In the genomic region with DNA sequence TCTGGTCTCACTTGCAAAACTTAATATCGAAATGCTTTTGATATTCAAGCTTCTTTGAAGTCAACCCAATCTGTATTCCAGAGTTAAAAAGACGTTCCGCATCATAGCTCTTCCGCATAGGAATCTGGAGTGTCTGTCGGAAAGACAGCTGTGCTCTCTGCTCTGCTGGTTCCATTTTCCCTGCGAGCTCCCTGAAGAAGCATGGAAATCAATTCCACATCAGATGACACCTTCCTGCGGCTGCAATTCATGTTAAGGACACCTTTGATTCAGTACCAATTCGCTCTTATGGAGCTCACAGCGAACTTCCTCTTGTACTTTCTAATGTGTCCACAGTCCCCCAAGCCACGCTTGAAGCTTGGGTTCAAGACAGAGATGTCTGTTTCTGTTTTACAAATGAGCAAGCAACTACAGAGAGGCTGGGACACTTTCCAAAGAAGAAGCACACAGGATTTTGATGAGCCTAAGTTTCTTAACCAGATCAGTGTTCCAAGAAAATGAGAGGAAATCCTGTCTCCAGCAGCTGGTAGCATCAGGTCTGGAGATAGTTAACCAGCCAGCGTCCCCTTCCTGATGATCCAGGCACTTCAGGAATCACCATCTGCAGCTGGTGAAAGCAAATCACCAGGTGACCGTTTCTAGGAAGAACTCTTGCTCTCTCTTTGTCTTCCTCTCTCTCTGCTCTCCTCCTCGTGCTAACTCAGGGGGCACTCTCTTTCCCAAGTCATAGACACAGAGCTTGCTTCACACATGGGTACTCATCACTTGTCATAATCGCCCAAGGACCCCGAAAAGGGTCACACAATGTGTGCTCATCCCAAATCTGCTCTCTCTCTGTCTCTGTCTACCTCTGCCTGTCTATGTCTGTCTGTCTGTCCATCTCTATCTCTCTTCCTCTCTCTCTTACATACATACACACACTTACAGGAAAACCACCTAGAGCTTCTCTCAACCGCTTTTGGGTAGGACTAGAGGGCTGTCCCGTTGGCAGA, we compare ENCODE assay signal across 20 cellular contexts.
DNase-seq lines count a peak whose midpoint lies in the region; ATAC-seq and TF ChIP-seq lines count a peak whose summit lies in the region.
"Had no signal": no experiment of that assay in that cellular context is flagged by ENCODE, and none has a peak within 500 bp of the region (broad histone marks: within the 10 kb centered on the region; RNA-seq: fewer than 3 reads in every experiment).

No MANE protein-coding gene starts in this region.

- H3K9me3 Mint-ChIP-seq in osteocyte (ENCODE audit: unreplicated experiment), result peaks cover 6% of the 10 kb centered on the region
- no peaks in the 10 kb centered on the region for H3K9me3 Mint-ChIP-seq in stimulated activated effector memory CD8-positive, alpha-beta T cell treated with anti-CD3 and anti-CD28 coated beads, Interleukin-12 subunit alpha, Interleukin-12 subunit beta, amount 100 ng/mL, for 72 hours
- H3K9me3 Mint-ChIP-seq: activated naive CD4-positive, alpha-beta T cell treated with anti-CD3 and anti-CD28 coated beads, Interleukin-2, amount 50 U/mL, for 24 hours; activated T-cell treated with anti-CD3 and anti-CD28 coated beads, Interleukin-2, amount 50 U/mL, for 24 hours; dendritic cell treated with granulocyte-macrophage colony-stimulating factor and Interleukin-4, amounts not matched to agents 40 ng/mL and 50 ng/mL, for 4 days had no signal

- no peak for TF ChIP-seq CTCF in GM13976 (IDR thresholded peaks at IDR 0.05; ENCODE audit: borderline replicate concordance, control extremely low read depth, extremely low read depth, insufficient read depth, missing control alignments)
- TF ChIP-seq CTCF in osteocyte (IDR thresholded peaks at IDR 0.05), result no peak

- DNase-seq in NCI-H748 (lab: John Stamatoyannopoulos, UW; ENCODE audit: unreplicated experiment) (peak; percentile 10), NCI-H748 treated with DMSO at 0.1 percent for 48 hours (lab: John Stamatoyannopoulos, UW) (no peak), GM13976 (ENCODE audit: low spot score) (peak; percentile 2), dermis blood vessel endothelial cell (peak; percentile 69), osteocyte (ENCODE audit: extremely low spot score, unreplicated experiment) (peak; percentile 44), nucleus accumbens (lab: John Stamatoyannopoulos, UW) (no peak), SW480 (ENCODE audit: low spot score) (no peak)
- no peak for DNase-seq in stimulated activated effector memory CD8-positive, alpha-beta T cell treated with anti-CD3 and anti-CD28 coated beads, Interleukin-12 subunit alpha, Interleukin-12 subunit beta, amount 100 ng/mL, for 72 hours (ENCODE audit: low spot score in 2 of 2)
- DNase-seq: activated CD4-positive, alpha-beta T cell treated with anti-CD3 and anti-CD28 coated beads, Interleukin-2, amount 50 U/mL, for 1 hour; activated T-cell treated with anti-CD3 and anti-CD28 coated beads, Interleukin-2, amount 50 U/mL, for 24 hours; KG1; NCI-H1048; NCI-H2081; NK-92 treated with Interleukin-12 subunit alpha and Interleukin-12 subunit beta, amount 100 ng/mL, for 24 hours; right lobe of liver; stimulated activated naive CD4-positive, alpha-beta T cell treated with Interleukin-2 at 50 U/mL for 16 hours had no signal

- H3K36me3 Mint-ChIP-seq in osteocyte (ENCODE audit: unreplicated experiment), result peaks cover 2% of the 10 kb centered on the region
- no peaks in the 10 kb centered on the region for H3K36me3 Mint-ChIP-seq in stimulated activated effector memory CD8-positive, alpha-beta T cell treated with anti-CD3 and anti-CD28 coated beads, Interleukin-12 subunit alpha, Interleukin-12 subunit beta, amount 100 ng/mL, for 72 hours
- H3K36me3 Mint-ChIP-seq: activated naive CD4-positive, alpha-beta T cell treated with anti-CD3 and anti-CD28 coated beads, Interleukin-2, amount 50 U/mL, for 24 hours; CD8-positive, alpha-beta T cell had no signal

- in situ Hi-C loops in GM13976 (cut with MboI; ENCODE audit: low sequenced_read_pairs, unreplicated experiment), result no loop called here

- no peak overlapping the region for H3K4me3 Mint-ChIP-seq in osteocyte (ENCODE audit: unreplicated experiment)
- no peak overlapping the region for H3K4me3 Mint-ChIP-seq in stimulated activated effector memory CD8-positive, alpha-beta T cell treated with anti-CD3 and anti-CD28 coated beads, Interleukin-12 subunit alpha, Interleukin-12 subunit beta, amount 100 ng/mL, for 72 hours
- H3K4me3 Mint-ChIP-seq: activated naive CD4-positive, alpha-beta T cell treated with anti-CD3 and anti-CD28 coated beads, Interleukin-2, amount 50 U/mL, for 24 hours; activated T-cell treated with anti-CD3 and anti-CD28 coated beads, Interleukin-2, amount 50 U/mL, for 24 hours; CD8-positive, alpha-beta T cell; dendritic cell treated with granulocyte-macrophage colony-stimulating factor and Interleukin-4, amounts not matched to agents 40 ng/mL and 50 ng/mL, for 4 days had no signal

- no peak overlapping the region for H3K27ac Mint-ChIP-seq in osteocyte (ENCODE audit: unreplicated experiment)
- no peak overlapping the region for H3K27ac Mint-ChIP-seq in stimulated activated effector memory CD8-positive, alpha-beta T cell treated with anti-CD3 and anti-CD28 coated beads, Interleukin-12 subunit alpha, Interleukin-12 subunit beta, amount 100 ng/mL, for 72 hours
- H3K27ac Mint-ChIP-seq: activated naive CD4-positive, alpha-beta T cell treated with anti-CD3 and anti-CD28 coated beads, Interleukin-2, amount 50 U/mL, for 24 hours; activated T-cell treated with anti-CD3 and anti-CD28 coated beads, Interleukin-2, amount 50 U/mL, for 24 hours; CD8-positive, alpha-beta T cell; dendritic cell treated with granulocyte-macrophage colony-stimulating factor and Interleukin-4, amounts not matched to agents 40 ng/mL and 50 ng/mL, for 4 days had no signal

- ATAC-seq in stimulated activated effector memory CD8-positive, alpha-beta T cell treated with anti-CD3 and anti-CD28 coated beads, Interleukin-12 subunit alpha, Interleukin-12 subunit beta, amount 100 ng/mL, for 72 hours, result no peak
- ATAC-seq: CD8-positive, alpha-beta T cell; HCT116 had no signal

- peaks cover 44% of the 10 kb centered on the region for H3K27me3 Mint-ChIP-seq in osteocyte (ENCODE audit: unreplicated experiment)

- no peaks in the 10 kb centered on the region for H3K4me1 Mint-ChIP-seq in osteocyte (ENCODE audit: unreplicated experiment)
- no peaks in the 10 kb centered on the region for H3K4me1 Mint-ChIP-seq in stimulated activated effector memory CD8-positive, alpha-beta T cell treated with anti-CD3 and anti-CD28 coated beads, Interleukin-12 subunit alpha, Interleukin-12 subunit beta, amount 100 ng/mL, for 72 hours
- H3K4me1 Mint-ChIP-seq: activated naive CD4-positive, alpha-beta T cell treated with anti-CD3 and anti-CD28 coated beads, Interleukin-2, amount 50 U/mL, for 24 hours had no signal

Comparison
In these comparisons a context has a peak if more than half of its experiments do, and no peak if none do; other contexts are left out.
1. DNase-seq: peak in NCI-H748 (single experiment), GM13976 (single experiment), dermis blood vessel endothelial cell (single experiment) and osteocyte (single experiment); none in NCI-H748 treated with DMSO at 0.1 percent for 48 hours (single experiment), nucleus accumbens (0 of 56), SW480 (single experiment) and stimulated activated effector memory CD8-positive, alpha-beta T cell treated with anti-CD3 and anti-CD28 coated beads, Interleukin-12 subunit alpha, Interleukin-12 subunit beta, amount 100 ng/mL, for 72 hours (0 of 2).